In genomic region chr10:583433-583832, GRCh38 we compare ENCODE assay signal across 19 cellular contexts.
"Had no signal": no experiment of that assay in that cellular context is flagged by ENCODE, and none has a peak within 500 bp of the region (broad histone marks: within the 10 kb centered on the region; RNA-seq: fewer than 3 reads in every experiment).

No MANE protein-coding gene starts in this region.

- DNase-seq: cortex of kidney; effector CD8-positive, alpha-beta T cell; heart right ventricle; hypothalamus; islet precursor cell; left ventricle myocardium inferior; mesendoderm; naive thymus-derived CD4-positive, alpha-beta T cell; right cardiac atrium; stimulated activated CD4-positive, alpha-beta T cell treated with anti-CD3 and anti-CD28 coated beads, Interleukin-4, amount 100 ng/mL, for 24 hours had no signal

- H3K27me3 Mint-ChIP-seq: progenitor cell of endocrine pancreas; stimulated activated naive CD8-positive, alpha-beta T cell treated with anti-CD3 and anti-CD28 coated beads, Interleukin-15, Interleukin-2, amounts not matched to agents 100 ng/mL and 50 ng/mL, for 24 hours had no signal

- H3K4me1 Mint-ChIP-seq: central memory CD8-positive, alpha-beta T cell; stimulated activated memory B cell treated with anti-CD40 and anti-IgM and Interleukin-4, amounts not matched to agents 10 μg/mL and 1 μg/mL and 100 μg/mL, for 72 hours had no signal

- H3K36me3 Mint-ChIP-seq: naive thymus-derived CD4-positive, alpha-beta T cell; stimulated activated memory B cell treated with anti-CD40 and anti-IgM and Interleukin-4, amounts not matched to agents 10 μg/mL and 1 μg/mL and 100 μg/mL, for 72 hours had no signal

- H3K27me3 ChIP-seq: dorsolateral prefrontal cortex, heart right ventricle, ovary, tibial artery had no signal

- H3K27ac ChIP-seq: dorsolateral prefrontal cortex, heart right ventricle, left ventricle myocardium inferior, ovary, tibial artery had no signal

- H3K9me3 Mint-ChIP-seq: central memory CD8-positive, alpha-beta T cell; stimulated activated memory B cell treated with anti-CD40 and anti-IgM and Interleukin-4, amounts not matched to agents 10 μg/mL and 1 μg/mL and 100 μg/mL, for 72 hours; stimulated activated naive CD8-positive, alpha-beta T cell treated with anti-CD3 and anti-CD28 coated beads, Interleukin-15, Interleukin-2, amounts not matched to agents 100 ng/mL and 50 ng/mL, for 24 hours had no signal

- ATAC-seq: esophagus mucosa; heart right ventricle; naive thymus-derived CD4-positive, alpha-beta T cell; right cardiac atrium; stimulated activated memory B cell treated with anti-CD40 and anti-IgM and Interleukin-4, amounts not matched to agents 10 μg/mL and 1 μg/mL and 100 μg/mL, for 72 hours had no signal

- H3K4me3 ChIP-seq: dorsolateral prefrontal cortex, heart right ventricle, left ventricle myocardium inferior, lung, ovary, tibial artery had no signal

- H3K9me3 ChIP-seq: left ventricle myocardium inferior, ovary, tibial artery had no signal

- H3K4me3 Mint-ChIP-seq: central memory CD8-positive, alpha-beta T cell; naive thymus-derived CD4-positive, alpha-beta T cell; stimulated activated memory B cell treated with anti-CD40 and anti-IgM and Interleukin-4, amounts not matched to agents 10 μg/mL and 1 μg/mL and 100 μg/mL, for 72 hours; stimulated activated naive CD8-positive, alpha-beta T cell treated with anti-CD3 and anti-CD28 coated beads, Interleukin-15, Interleukin-2, amounts not matched to agents 100 ng/mL and 50 ng/mL, for 24 hours had no signal

- H3K36me3 ChIP-seq: heart right ventricle, left ventricle myocardium inferior, ovary, tibial artery had no signal

- H3K27ac Mint-ChIP-seq: naive thymus-derived CD4-positive, alpha-beta T cell; progenitor cell of endocrine pancreas; stimulated activated memory B cell treated with anti-CD40 and anti-IgM and Interleukin-4, amounts not matched to agents 10 μg/mL and 1 μg/mL and 100 μg/mL, for 72 hours; stimulated activated naive CD8-positive, alpha-beta T cell treated with anti-CD3 and anti-CD28 coated beads, Interleukin-15, Interleukin-2, amounts not matched to agents 100 ng/mL and 50 ng/mL, for 24 hours had no signal
